In genomic region chr2:152098798-152099654, GRCh38 we compare ENCODE assay signal across 8 cellular contexts. TPM values are rescaled to one million over a fixed set of nuclear protein-coding genes. Genes with fewer than 3 reads are reported as not detected.
DNase-seq lines count a peak whose midpoint lies in the region; ATAC-seq and TF ChIP-seq lines count a peak whose summit lies in the region.

Gene CACNB4, minus strand, starts transcription at chr2:152099044.

- H3K9ac ChIP-seq in neural progenitor cell, result no peak within 1 kb of the TSS

- H3K4me2 ChIP-seq in neural progenitor cell, result peak within 1 kb of the TSS; percentile 96

- H3K9me3 ChIP-seq in WERI-Rb-1 (ENCODE audit: severe bottlenecking), result no peaks in the 10 kb centered on the region
- H3K9me3 ChIP-seq in neural progenitor cell (ENCODE audit: low read depth), result no peaks in the 10 kb centered on the region

- peaks cover 11% of the 10 kb centered on the region for H3F3A ChIP-seq in neural progenitor cell (ENCODE audit: low read depth)

- H3K9me3 Mint-ChIP-seq in neural progenitor cell, result no peaks in the 10 kb centered on the region

- H3K27ac Mint-ChIP-seq in neural progenitor cell, result peak within 1 kb of the TSS; percentile 9

- H3K36me3 ChIP-seq in WERI-Rb-1 (no peaks in the 10 kb centered on the region), neural progenitor cell (no peaks in the 10 kb centered on the region)

- H3K27me3 Mint-ChIP-seq in neural progenitor cell (ENCODE audit: insufficient read depth, low read depth), result peaks cover 14% of the 10 kb centered on the region

- peak within 1 kb of the TSS; percentile 99 for H2AFZ ChIP-seq in neural progenitor cell (replicated peaks)

- peak; percentile 35 for ATAC-seq in HG03175 (IDR thresholded peaks at IDR 0.05; ENCODE audit: unreplicated experiment)

- no peak for TF ChIP-seq CTCF in WERI-Rb-1 (IDR thresholded peaks at IDR 0.05; ENCODE audit: low read depth, low read length)
- no peak for TF ChIP-seq CTCF in fibroblast of mammary gland (conservative IDR thresholded peaks at IDR 0.05; ENCODE audit: control insufficient read depth, insufficient read depth, low read depth, low read length)
- TF ChIP-seq CTCF in neural progenitor cell (IDR thresholded peaks at IDR 0.05), result no peak

- H3K27ac ChIP-seq in WERI-Rb-1 (no peak within 1 kb of the TSS), neural progenitor cell (no peak within 1 kb of the TSS)

- H3K4me1 Mint-ChIP-seq in neural progenitor cell, result peaks cover 17% of the 10 kb centered on the region

- peak within 1 kb of the TSS; percentile 92 for H3K4me3 Mint-ChIP-seq in neural progenitor cell

- peak; percentile 58 for DNase-seq in activated CD8-positive, alpha-beta memory T cell treated with anti-CD3 and anti-CD28 coated beads for 24 hours
- no peak for DNase-seq in activated CD8-positive, alpha-beta memory T cell treated with anti-CD3 and anti-CD28 coated beads, Interleukin-2, amount 50 U/mL, for 4 hours
- DNase-seq in WERI-Rb-1, result peak; percentile 27
- peak; percentile 20 for DNase-seq in fibroblast of mammary gland (ENCODE audit: low read depth)
- DNase-seq in neural progenitor cell (ENCODE audit: low spot score), result peak; percentile 66
- no peak for DNase-seq in DMS153 treated with DMSO at 0.1 percent for 48 hours (lab: John Stamatoyannopoulos, UW; ENCODE audit: unreplicated experiment)
- no peak for DNase-seq in DMS153 (lab: John Stamatoyannopoulos, UW)

- H3K27me3 ChIP-seq in WERI-Rb-1 (ENCODE audit: insufficient read depth, low read depth, severe bottlenecking), result no peaks in the 10 kb centered on the region
- peaks cover 89% of the 10 kb centered on the region for H3K27me3 ChIP-seq in neural progenitor cell

- H3K36me3 Mint-ChIP-seq in neural progenitor cell, result no peaks in the 10 kb centered on the region

- peaks cover 7% of the 10 kb centered on the region for H3K4me1 ChIP-seq in neural progenitor cell

- H3K79me2 ChIP-seq in neural progenitor cell (ENCODE audit: low read depth), result no peaks in the 10 kb centered on the region

- H3K4me3 ChIP-seq in WERI-Rb-1 (ENCODE audit: low read depth, low read length) (peak within 1 kb of the TSS; percentile 83), fibroblast of mammary gland (ENCODE audit: control insufficient read depth, low read depth, low read length) (peak within 1 kb of the TSS; percentile 38), neural progenitor cell (peak within 1 kb of the TSS; percentile 70)

- peaks cover 6% of the 10 kb centered on the region for H4K20me1 ChIP-seq in neural progenitor cell (ENCODE audit: low read depth)

RNA-seq across cellular contexts. Expression of gene CACNB4, which starts in this region (rescaled TPM):
- total RNA-seq in neural progenitor cell (ENCODE audit: low replicate concordance), result 8.9 and 14.2 TPM in 2 replicates

Comparison
In these comparisons a context has a peak if more than half of its experiments do, and no peak if none do; other contexts are left out.
1. DNase-seq: peak in activated CD8-positive, alpha-beta memory T cell treated with anti-CD3 and anti-CD28 coated beads for 24 hours (single experiment), WERI-Rb-1 (single experiment), fibroblast of mammary gland (single experiment) and neural progenitor cell (single experiment); none in activated CD8-positive, alpha-beta memory T cell treated with anti-CD3 and anti-CD28 coated beads, Interleukin-2, amount 50 U/mL, for 4 hours (single experiment), DMS153 treated with DMSO at 0.1 percent for 48 hours (single experiment) and DMS153 (single experiment).
2. Peak in every context shown above with its lines, with median percentiles within 50 percentile points of each other: H3K4me3 ChIP-seq.